16 cellular contexts compared by ENCODE assay signal in the genomic region with DNA sequence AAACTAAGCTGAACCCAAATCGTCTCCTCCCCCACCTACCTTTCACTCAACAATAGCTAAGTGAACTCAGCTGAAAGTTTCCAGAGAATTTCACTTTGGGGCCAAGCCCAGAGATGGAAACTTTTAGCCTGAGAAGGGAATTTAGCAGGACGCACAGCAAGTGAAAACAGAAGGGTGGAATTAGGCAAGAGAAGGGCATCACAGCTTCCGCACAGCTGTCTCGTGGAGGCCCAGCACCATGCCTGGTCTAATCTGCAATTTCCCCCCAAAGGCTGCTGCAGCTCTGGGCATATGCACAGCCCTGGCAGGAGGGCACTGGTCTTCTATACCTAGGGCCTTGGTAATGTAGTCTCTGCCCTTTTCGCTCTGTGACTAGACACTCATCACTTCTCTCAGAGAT.
DNase-seq lines count a peak whose midpoint lies in the region; ATAC-seq, FAIRE-seq and TF ChIP-seq lines count a peak whose summit lies in the region.
"Had no signal": no experiment of that assay in that cellular context is flagged by ENCODE, and none has a peak within 500 bp of the region (broad histone marks: within the 10 kb centered on the region; RNA-seq: fewer than 3 reads in every experiment).

No MANE protein-coding gene starts in this region.

- H3K27ac Mint-ChIP-seq in activated T-helper 1 cell treated with anti-CD3 and anti-CD28 coated beads, Interleukin-12 subunit alpha, Interleukin-12 subunit beta, Interleukin-2, Interleukin-4 antibody, amounts not matched to agents 30 ng/mL and 10 ng/mL and 1 ng/mL, durations not matched to agents 14 hours and 24 hours and 36 hours = no peak overlapping the region
- H3K27ac Mint-ChIP-seq: CD4-positive, CD25-positive, alpha-beta regulatory T cell had no signal

- no peaks in the 10 kb centered on the region for H3K9me3 Mint-ChIP-seq in activated T-helper 1 cell treated with anti-CD3 and anti-CD28 coated beads, Interleukin-12 subunit alpha, Interleukin-12 subunit beta, Interleukin-2, Interleukin-4 antibody, amounts not matched to agents 30 ng/mL and 10 ng/mL and 1 ng/mL, durations not matched to agents 14 hours and 24 hours and 36 hours
- H3K9me3 Mint-ChIP-seq: CD4-positive, CD25-positive, alpha-beta regulatory T cell had no signal

- no peak for TF ChIP-seq CTCF in heart left ventricle (IDR thresholded peaks at IDR 0.05)
- TF ChIP-seq CTCF in fibroblast of the aortic adventitia (IDR thresholded peaks at IDR 0.05; ENCODE audit: insufficient read depth, low read length) = no peak
- TF ChIP-seq CTCF in gastrocnemius medialis (IDR thresholded peaks at IDR 0.05 in 4 of 5, conservative IDR thresholded peaks at IDR 0.05 in 1 of 5) = no peak

- no peaks in the 10 kb centered on the region for H3K36me3 Mint-ChIP-seq in activated T-helper 1 cell treated with anti-CD3 and anti-CD28 coated beads, Interleukin-12 subunit alpha, Interleukin-12 subunit beta, Interleukin-2, Interleukin-4 antibody, amounts not matched to agents 30 ng/mL and 10 ng/mL and 1 ng/mL, durations not matched to agents 14 hours and 24 hours and 36 hours (ENCODE audit: low read depth)
- H3K36me3 Mint-ChIP-seq: CD4-positive, CD25-positive, alpha-beta regulatory T cell had no signal

- DNase-seq in heart left ventricle (peak in 1 of 5 donors; percentile 16), Right ventricle myocardium superior (no peak), fibroblast of the aortic adventitia (ENCODE audit: low read depth) (peak; percentile 17), gastrocnemius medialis (no peak), ureter (ENCODE audit: low spot score) (peak; percentile 33), small intestine (no peak)
- DNase-seq in activated naive CD4-positive, alpha-beta T cell treated with anti-CD3 and anti-CD28 coated beads, Interleukin-2, amount 50 U/mL, for 16 hours = no peak
- DNase-seq in activated T-helper 1 cell treated with anti-CD3 and anti-CD28 coated beads, Interleukin-12 subunit alpha, Interleukin-12 subunit beta, Interleukin-2, Interleukin-4 antibody, amounts not matched to agents 30 ng/mL and 10 ng/mL and 1 ng/mL, durations not matched to agents 14 hours and 24 hours and 36 hours (ENCODE audit: low spot score) = no peak
- DNase-seq: 8988T; CD4-positive, CD25-positive, alpha-beta regulatory T cell; H7; KBM-7; NCI-H1436 treated with DMSO at 0.1 percent for 48 hours; NCI-H2227 treated with DMSO at 0.1 percent for 48 hours; NCI-H526 treated with DMSO at 0.1 percent for 48 hours; PC-3 had no signal

- TF ChIP-seq POLR2A in heart left ventricle (IDR thresholded peaks at IDR 0.05) (no peak), gastrocnemius medialis (IDR thresholded peaks at IDR 0.05) (no peak)

- H3K9me3 ChIP-seq in heart left ventricle = peaks cover 0 to 8% (median 0%) of the 10 kb centered on the region in 12 donors
- H3K9me3 ChIP-seq in gastrocnemius medialis = no peaks in the 10 kb centered on the region
- H3K9me3 ChIP-seq in small intestine (ENCODE audit: control insufficient read depth, low read depth) = no peaks in the 10 kb centered on the region

- intact Hi-C loops in heart left ventricle (cut with DNase I) = no loop called here
- intact Hi-C loops in Right ventricle myocardium superior (cut with DNase I) = no loop called here
- intact Hi-C loops in gastrocnemius medialis (cut with DNase I; ENCODE audit: low total_unique reads) = no loop called here
- intact Hi-C loops in activated T-helper 1 cell treated with anti-CD3 and anti-CD28 coated beads, Interleukin-12 subunit alpha, Interleukin-12 subunit beta, Interleukin-2, Interleukin-4 antibody, amounts not matched to agents 30 ng/mL and 10 ng/mL and 1 ng/mL, durations not matched to agents 14 hours and 24 hours and 36 hours (cut with micrococcal nuclease) = no loop called here

- no peaks in the 10 kb centered on the region for H3K27me3 ChIP-seq in heart left ventricle
- no peaks in the 10 kb centered on the region for H3K27me3 ChIP-seq in gastrocnemius medialis
- no peaks in the 10 kb centered on the region for H3K27me3 ChIP-seq in small intestine (ENCODE audit: control insufficient read depth in 2 of 2, insufficient read depth in 2 of 2, low read length in 2 of 2)

- in situ Hi-C loops in gastrocnemius medialis (cut with MboI; ENCODE audit: low sequenced_read_pairs in 4 of 4) = loop anchor here in 1 of 4 donors (25.0 kb wide), 1 partner anchor 1228 kb away; no protein-coding TSS in a partner anchor

- H3K27ac ChIP-seq in heart left ventricle (peak overlapping the region in 5 of 12 donors; percentile 1 to 60 (median 54)), gastrocnemius medialis (peak overlapping the region; percentile 10 to 64 (median 48)), small intestine (ENCODE audit: low read depth in 1 of 2, low read length in 1 of 2) (peak overlapping the region in 1 of 2 donors; percentile 64)

- ATAC-seq in heart left ventricle (peak; percentile 12 to 43 (median 26)), Right ventricle myocardium superior (ENCODE audit: poor library complexity) (no peak), gastrocnemius medialis (peak in 1 of 2 donors; percentile 26)
- ATAC-seq: PC-3 had no signal

- H3K4me1 Mint-ChIP-seq in activated T-helper 1 cell treated with anti-CD3 and anti-CD28 coated beads, Interleukin-12 subunit alpha, Interleukin-12 subunit beta, Interleukin-2, Interleukin-4 antibody, amounts not matched to agents 30 ng/mL and 10 ng/mL and 1 ng/mL, durations not matched to agents 14 hours and 24 hours and 36 hours (ENCODE audit: low read depth) = no peaks in the 10 kb centered on the region
- H3K4me1 Mint-ChIP-seq: CD4-positive, CD25-positive, alpha-beta regulatory T cell had no signal

- no peaks in the 10 kb centered on the region for H3K36me3 ChIP-seq in heart left ventricle
- H3K36me3 ChIP-seq in gastrocnemius medialis = no peaks in the 10 kb centered on the region
- H3K36me3 ChIP-seq in small intestine (ENCODE audit: control insufficient read depth in 2 of 2, insufficient read depth in 2 of 2, low read length in 2 of 2) = no peaks in the 10 kb centered on the region

- H3K4me3 Mint-ChIP-seq in activated T-helper 1 cell treated with anti-CD3 and anti-CD28 coated beads, Interleukin-12 subunit alpha, Interleukin-12 subunit beta, Interleukin-2, Interleukin-4 antibody, amounts not matched to agents 30 ng/mL and 10 ng/mL and 1 ng/mL, durations not matched to agents 14 hours and 24 hours and 36 hours = no peak overlapping the region
- H3K4me3 Mint-ChIP-seq: CD4-positive, CD25-positive, alpha-beta regulatory T cell had no signal

- H3K27me3 Mint-ChIP-seq in activated T-helper 1 cell treated with anti-CD3 and anti-CD28 coated beads, Interleukin-12 subunit alpha, Interleukin-12 subunit beta, Interleukin-2, Interleukin-4 antibody, amounts not matched to agents 30 ng/mL and 10 ng/mL and 1 ng/mL, durations not matched to agents 14 hours and 24 hours and 36 hours (ENCODE audit: insufficient read depth) = peaks cover 4% of the 10 kb centered on the region

- no peak overlapping the region for H3K4me3 ChIP-seq in heart left ventricle
- no peak overlapping the region for H3K4me3 ChIP-seq in fibroblast of the aortic adventitia (ENCODE audit: low read depth, low read length)
- no peak overlapping the region for H3K4me3 ChIP-seq in gastrocnemius medialis
- no peak overlapping the region for H3K4me3 ChIP-seq in small intestine (ENCODE audit: low read depth in 1 of 2, low read length in 2 of 2)

- no peak for FAIRE-seq in small intestine (lab: Jason Lieb, UNC)

- 73 to 94% (median 90%) methylated on average over 5 of the region's 5 CpGs for WGBS in heart left ventricle, 4 donors
- 74 to 80% (median 78%) methylated on average over 5 of the region's 5 CpGs for WGBS in small intestine, 3 donors

- H3K4me1 ChIP-seq in heart left ventricle (peaks cover 0 to 28% (median 20%) of the 10 kb centered on the region in 12 donors), gastrocnemius medialis (peaks cover 9 to 12% of the 10 kb centered on the region in 2 donors), small intestine (ENCODE audit: control insufficient read depth in 2 of 2, insufficient read depth in 1 of 2, low read depth in 1 of 2, low read length in 1 of 2) (no peaks in the 10 kb centered on the region)

Comparison
In these comparisons a context has a peak if more than half of its experiments do, and no peak if none do; other contexts are left out.
1. DNase-seq: peak in fibroblast of the aortic adventitia (single experiment) and ureter (single experiment); none in Right ventricle myocardium superior (single experiment), gastrocnemius medialis (0 of 2), activated naive CD4-positive, alpha-beta T cell treated with anti-CD3 and anti-CD28 coated beads, Interleukin-2, amount 50 U/mL, for 16 hours (single experiment), small intestine (single experiment) and activated T-helper 1 cell treated with anti-CD3 and anti-CD28 coated beads, Interleukin-12 subunit alpha, Interleukin-12 subunit beta, Interleukin-2, Interleukin-4 antibody, amounts not matched to agents 30 ng/mL and 10 ng/mL and 1 ng/mL, durations not matched to agents 14 hours and 24 hours and 36 hours (single experiment).